In genomic region chr10:87724789-87725188, GRCh38 we compare ENCODE assay signal across 8 cellular contexts.
"Had no signal": no experiment of that assay in that cellular context is flagged by ENCODE, and none has a peak within 500 bp of the region (broad histone marks: within the 10 kb centered on the region; RNA-seq: fewer than 3 reads in every experiment).

No MANE protein-coding gene starts in this region.

- H3K27ac Mint-ChIP-seq: IgD-negative memory B cell had no signal

- DNase-seq: IMR-90, KBM-7, KG1 had no signal

- H3K9me3 Mint-ChIP-seq: IgD-negative memory B cell had no signal

- ATAC-seq: HepG2, K562 had no signal

- H3K4me3 Mint-ChIP-seq: IgD-negative memory B cell had no signal

- H3K9ac ChIP-seq: KMS-11 had no signal

- H3K27ac ChIP-seq: HL-60, KMS-11 had no signal

- H3K4me1 Mint-ChIP-seq: IgD-negative memory B cell had no signal

- H3K4me2 ChIP-seq: KMS-11 had no signal

- H3K36me3 Mint-ChIP-seq: IgD-negative memory B cell had no signal

- H3K4me3 ChIP-seq: K562 had no signal
